In the genomic region with DNA sequence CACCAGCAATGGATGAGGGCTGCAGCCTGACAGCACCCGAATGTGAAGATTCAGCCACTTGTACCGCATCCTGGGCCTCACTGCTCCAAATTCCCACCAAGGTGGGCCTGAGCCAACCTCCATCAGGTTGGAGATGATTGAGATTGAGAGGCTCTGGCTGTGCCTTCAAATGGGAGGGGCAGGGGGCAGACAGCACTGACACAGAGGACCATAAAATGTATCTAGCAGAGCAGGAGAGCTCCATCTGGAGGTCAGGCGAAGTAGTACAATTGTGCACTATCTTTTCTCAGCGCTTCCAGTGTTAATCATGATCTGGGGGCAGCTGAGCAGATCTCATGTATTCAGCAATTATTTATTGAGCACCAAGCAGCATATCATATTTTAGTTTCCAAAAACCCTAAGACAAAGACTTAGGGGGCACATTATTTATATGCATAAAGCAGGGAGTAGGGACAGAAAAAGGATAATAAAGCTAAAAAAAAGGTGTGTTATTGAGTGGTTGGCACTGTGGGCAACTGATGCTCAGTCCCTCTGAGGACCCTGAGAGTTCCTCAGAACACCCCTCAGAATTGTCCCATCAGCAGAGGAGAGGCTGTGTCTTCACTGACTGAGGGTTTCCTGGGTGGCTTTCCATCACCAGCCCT, we compare ENCODE assay signal across 8 cellular contexts. TPM values are rescaled to one million over a fixed set of nuclear protein-coding genes. Genes with fewer than 3 reads are reported as not detected.
DNase-seq lines count a peak whose midpoint lies in the region; ATAC-seq and TF ChIP-seq lines count a peak whose summit lies in the region.

No MANE protein-coding gene starts in this region.

- intact Hi-C loops in CD14-positive monocyte (cut with micrococcal nuclease) (loop anchor here in 1 of 2 donors (5.0 kb wide), 1 partner anchor 159 kb away; no protein-coding TSS in a partner anchor), esophagus squamous epithelium (cut with DNase I) (loop anchor here (10.0 kb wide), 1 partner anchor 161 kb away; no protein-coding TSS in a partner anchor)

- TF ChIP-seq CTCF in CD14-positive monocyte (IDR thresholded peaks at IDR 0.05) (peak; percentile 92), esophagus squamous epithelium (IDR thresholded peaks at IDR 0.05) (peak in 5 of 6 experiments; percentile 42 to 63 (median 50)), neutrophil (IDR thresholded peaks at IDR 0.05) (peak; percentile 73)

- peaks cover 0 to 7% of the 10 kb centered on the region in 2 donors for H3K36me3 Mint-ChIP-seq in CD14-positive monocyte

- no peak for DNase-seq in CD14-positive monocyte (ENCODE audit: low spot score)
- DNase-seq in NCI-H748 treated with DMSO at 0.1 percent for 48 hours (lab: John Stamatoyannopoulos, UW) = peak; percentile 18
- DNase-seq in activated CD8-positive, alpha-beta memory T cell treated with anti-CD3 and anti-CD28 coated beads, Interleukin-2, amount 50 U/mL, for 1 hour (ENCODE audit: extremely low read depth) = peak; percentile 4
- DNase-seq in esophagus squamous epithelium (lab: John Stamatoyannopoulos, UW) = no peak
- DNase-seq in hepatic stellate cell (ENCODE audit: low spot score) = no peak

- ATAC-seq in GM18907 (IDR thresholded peaks at IDR 0.05; ENCODE audit: unreplicated experiment) (peak; percentile 84), HG03066 (IDR thresholded peaks at IDR 0.05; ENCODE audit: low read depth, unreplicated experiment) (peak; percentile 80)

- no peak overlapping the region for H3K4me3 ChIP-seq in esophagus squamous epithelium
- H3K4me3 ChIP-seq in neutrophil (ENCODE audit: low read depth in 1 of 2, low read length in 1 of 2) = no peak overlapping the region

- H3K9me3 Mint-ChIP-seq in CD14-positive monocyte = peaks cover 4 to 11% (median 5%) of the 10 kb centered on the region in 7 donors

- WGBS in esophagus squamous epithelium, 2 donors = 61% methylated on average over 4 of the region's 4 CpGs

- no peak overlapping the region for H3K27ac Mint-ChIP-seq in CD14-positive monocyte

- H3K9me3 ChIP-seq in esophagus squamous epithelium = no peaks in the 10 kb centered on the region
- H3K9me3 ChIP-seq in neutrophil = no peaks in the 10 kb centered on the region

- TF ChIP-seq POLR2A in esophagus squamous epithelium (IDR thresholded peaks at IDR 0.05) = no peak

- H3K27me3 Mint-ChIP-seq in CD14-positive monocyte (ENCODE audit: low read depth in 3 of 3) = peaks cover 0 to 2% (median 0%) of the 10 kb centered on the region in 3 donors

- no peak overlapping the region for H3K4me3 Mint-ChIP-seq in CD14-positive monocyte

- H3K27ac ChIP-seq in esophagus squamous epithelium = no peak overlapping the region
- no peak overlapping the region for H3K27ac ChIP-seq in neutrophil

- H3K4me1 Mint-ChIP-seq in CD14-positive monocyte = peaks cover 45% of the 10 kb centered on the region

- H3K4me1 ChIP-seq in esophagus squamous epithelium (peaks cover 9 to 41% (median 35%) of the 10 kb centered on the region in 3 donors), neutrophil (ENCODE audit: control insufficient read depth in 1 of 2, insufficient read depth in 1 of 2, low read depth in 1 of 2, low read length in 1 of 2) (peaks cover 19 to 20% of the 10 kb centered on the region in 2 experiments)

- H3K36me3 ChIP-seq in esophagus squamous epithelium (no peaks in the 10 kb centered on the region), neutrophil (no peaks in the 10 kb centered on the region)

- H3K27me3 ChIP-seq in esophagus squamous epithelium (peaks cover 0 to 27% (median 0%) of the 10 kb centered on the region in 4 donors), neutrophil (no peaks in the 10 kb centered on the region)

RNA-seq across cellular contexts. Expression of gene C1QTNF7, which starts 31.6 kb away (rescaled TPM):
- polyA plus RNA-seq in CD14-positive monocyte = not detected
- 10 to 100 TPM in 1 of 4 donors, 1 to 10 TPM in 1, under 1 TPM in 2; 0.11 to 12.2 (median 1.5) TPM for total RNA-seq in esophagus squamous epithelium

Comparison
In these comparisons a context has a peak if more than half of its experiments do, and no peak if none do; other contexts are left out.
1. DNase-seq: peak in NCI-H748 treated with DMSO at 0.1 percent for 48 hours (single experiment) and activated CD8-positive, alpha-beta memory T cell treated with anti-CD3 and anti-CD28 coated beads, Interleukin-2, amount 50 U/mL, for 1 hour (single experiment); none in CD14-positive monocyte (single experiment), esophagus squamous epithelium (single experiment) and hepatic stellate cell (single experiment).
2. Peak in every context shown above with its lines, with median percentiles within 50 percentile points of each other: CTCF ChIP-seq.